ENCODE assay signal across 14 cellular contexts in the genomic region with DNA sequence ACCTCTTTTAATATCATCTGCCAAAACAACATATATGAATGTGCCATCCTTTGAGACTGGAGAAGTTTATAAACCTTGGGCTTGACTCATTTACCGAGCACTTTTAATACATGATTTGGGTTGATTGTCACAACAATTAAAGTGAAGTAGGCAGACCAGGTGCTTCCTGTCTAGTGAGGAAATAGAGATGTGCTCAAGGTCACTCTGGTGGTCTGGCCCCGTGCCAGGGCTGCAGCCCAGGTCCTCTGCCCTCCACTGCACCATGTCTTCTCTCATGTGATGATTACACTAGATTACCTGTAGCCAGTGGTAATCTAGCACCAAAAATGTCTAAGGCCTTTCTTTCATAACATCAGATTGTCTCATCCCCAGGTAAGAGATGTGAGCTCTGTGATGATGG.
DNase-seq lines count a peak whose midpoint lies in the region; ATAC-seq and TF ChIP-seq lines count a peak whose summit lies in the region.
"Had no signal": no experiment of that assay in that cellular context is flagged by ENCODE, and none has a peak within 500 bp of the region (broad histone marks: within the 10 kb centered on the region; RNA-seq: fewer than 3 reads in every experiment).

No MANE protein-coding gene starts in this region.

- ATAC-seq in HG03469 (IDR thresholded peaks at IDR 0.05; ENCODE audit: unreplicated experiment) = no peak
- no peak for ATAC-seq in lower lobe of right lung
- ATAC-seq: PC-3 had no signal

- H3K27ac Mint-ChIP-seq in osteocyte (ENCODE audit: unreplicated experiment) = peak overlapping the region; percentile 15

- POLR2A ChIA-PET in OCI-LY7 (lab: Charles Lee) = interaction anchor here (0.5 to 1.3 kb wide), 3 partner anchors 22 to 95 kb away, joined by 3 to 4 read pairs (median 3); no protein-coding TSS in a partner anchor

- CTCF ChIA-PET in OCI-LY7 (lab: Charles Lee; ENCODE audit: unreplicated experiment) = no interaction called here

- no peak overlapping the region for H3K4me3 ChIP-seq in OCI-LY7 (ENCODE audit: low read depth, low read length, poor library complexity, severe bottlenecking)
- H3K4me3 ChIP-seq in lower lobe of right lung = no peak overlapping the region
- H3K4me3 ChIP-seq: vagina had no signal

- BruUV-seq in OCI-LY7 (replicated peaks; lab: Mats Ljungman, UMichigan) = no TSS peak

- H3K4me3 Mint-ChIP-seq in osteocyte (ENCODE audit: unreplicated experiment) = no peak overlapping the region

- H3K4me2 ChIP-seq in OCI-LY7 (ENCODE audit: low read length) = peak overlapping the region; percentile 52

- H3K9me3 ChIP-seq in OCI-LY7 (ENCODE audit: low read length) (no peaks in the 10 kb centered on the region), lower lobe of right lung (no peaks in the 10 kb centered on the region)
- H3K9me3 ChIP-seq: vagina had no signal

- intact Hi-C loops in OCI-LY7 (cut with micrococcal nuclease; ENCODE audit: unreplicated experiment) (no loop called here), lower lobe of right lung (cut with DNase I) (no loop called here)

- H3K4me1 ChIP-seq in OCI-LY7 (ENCODE audit: insufficient read depth, low read length, poor library complexity, severe bottlenecking) (peaks cover 13% of the 10 kb centered on the region), lower lobe of right lung (peaks cover 25% of the 10 kb centered on the region)

- H4K20me1 ChIP-seq in OCI-LY7 (ENCODE audit: insufficient read depth, low read length) = no peaks in the 10 kb centered on the region

- H3K9me3 Mint-ChIP-seq in osteocyte (ENCODE audit: unreplicated experiment) = no peaks in the 10 kb centered on the region

- H3K79me2 ChIP-seq in OCI-LY7 (ENCODE audit: insufficient read depth, low read depth, low read length) = no peaks in the 10 kb centered on the region

- no peak for TF ChIP-seq CTCF in OCI-LY7 (conservative IDR thresholded peaks at IDR 0.05; ENCODE audit: low read length)
- no peak for TF ChIP-seq CTCF in osteocyte (IDR thresholded peaks at IDR 0.05)
- no peak for TF ChIP-seq CTCF in lower lobe of right lung (IDR thresholded peaks at IDR 0.05)

- H3K36me3 ChIP-seq in OCI-LY7 (ENCODE audit: insufficient read depth, low read length) (peaks cover 86% of the 10 kb centered on the region), lower lobe of right lung (peaks cover 95% of the 10 kb centered on the region)

- H3K27ac ChIP-seq in OCI-LY7 (ENCODE audit: low read depth, low read length, poor library complexity, severe bottlenecking) = peak overlapping the region; percentile 18
- H3K27ac ChIP-seq in lower lobe of right lung = no peak overlapping the region
- H3K27ac ChIP-seq: vagina had no signal

- no peaks in the 10 kb centered on the region for H3K9me2 ChIP-seq in OCI-LY7 (ENCODE audit: insufficient read depth, low read length)

- no peaks in the 10 kb centered on the region for H3K4me1 Mint-ChIP-seq in osteocyte (ENCODE audit: unreplicated experiment)

- H2AFZ ChIP-seq in OCI-LY7 (ENCODE audit: low read length) = no peak overlapping the region

- H3K36me3 Mint-ChIP-seq in osteocyte (ENCODE audit: unreplicated experiment) = peaks cover 73% of the 10 kb centered on the region

- no peaks in the 10 kb centered on the region for H3K27me3 ChIP-seq in lower lobe of right lung (ENCODE audit: low read depth)
- H3K27me3 ChIP-seq: vagina had no signal

- DNase-seq in NCI-H187 (lab: John Stamatoyannopoulos, UW) = peak; percentile 40 to 45
- no peak for DNase-seq in NCI-H187 treated with DMSO at 0.1 percent for 48 hours (lab: John Stamatoyannopoulos, UW)
- peak; percentile 19 for DNase-seq in LHCN-M2 (ENCODE audit: low read depth)
- DNase-seq in OCI-LY7 (ENCODE audit: low spot score) = peak; percentile 64
- DNase-seq in osteocyte (ENCODE audit: extremely low spot score, unreplicated experiment) = no peak
- DNase-seq in lower lobe of right lung = no peak
- DNase-seq in 8988T = no peak
- DNase-seq: activated naive CD4-positive, alpha-beta T cell; effector memory CD4-positive, alpha-beta T cell; nucleus accumbens; PC-3; stimulated activated naive CD4-positive, alpha-beta T cell had no signal

- H3K27me3 Mint-ChIP-seq in osteocyte (ENCODE audit: unreplicated experiment) = no peaks in the 10 kb centered on the region

Comparison
In these comparisons a context has a peak if more than half of its experiments do, and no peak if none do; other contexts are left out.
1. DNase-seq: peak in NCI-H187 (2 of 2), LHCN-M2 (single experiment) and OCI-LY7 (single experiment); none in NCI-H187 treated with DMSO at 0.1 percent for 48 hours (single experiment), osteocyte (single experiment), lower lobe of right lung (single experiment) and 8988T (single experiment).